Comparison of ENCODE assay signal across 20 cellular contexts in the genomic region with DNA sequence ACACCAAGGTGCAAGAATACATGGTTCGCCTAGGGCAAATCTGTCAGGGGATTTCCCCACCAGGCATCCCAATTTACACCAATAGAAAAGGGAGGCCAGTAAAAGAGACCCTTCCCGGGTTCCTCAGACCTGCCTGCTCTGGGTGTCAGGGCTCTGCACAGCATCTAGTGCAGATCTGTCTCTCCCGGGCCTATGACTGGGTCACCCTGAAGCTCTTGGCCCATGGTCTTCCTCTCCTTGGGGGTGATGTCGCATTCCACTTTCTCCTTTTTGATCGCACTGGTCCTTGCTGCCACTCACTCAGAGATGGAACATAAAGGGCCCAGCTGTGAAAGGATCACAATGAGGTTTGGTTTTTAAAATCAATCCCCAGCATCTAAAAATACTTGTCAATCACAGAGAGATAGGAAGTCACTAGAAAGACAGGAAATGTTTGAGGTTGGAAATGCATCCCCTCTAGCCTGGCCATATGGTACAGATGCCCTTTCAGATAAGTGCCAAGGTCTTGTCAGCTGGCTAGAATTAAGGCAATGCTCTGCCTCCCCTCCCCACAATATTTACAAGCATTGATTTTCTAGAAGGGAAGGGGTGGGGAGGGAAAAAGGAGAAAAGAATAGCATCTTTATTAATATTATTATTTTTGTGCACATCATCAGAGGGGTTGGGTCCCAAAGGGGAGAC.
"Had no signal": no experiment of that assay in that cellular context is flagged by ENCODE, and none has a peak within 500 bp of the region (broad histone marks: within the 10 kb centered on the region; RNA-seq: fewer than 3 reads in every experiment).

No MANE protein-coding gene starts in this region.

- H3K4me3 ChIP-seq: left ventricle myocardium inferior, neural progenitor cell, sigmoid colon, smooth muscle cell, transverse colon had no signal

- H3K9me3 Mint-ChIP-seq: activated CD4-positive, alpha-beta memory T cell treated with anti-CD3 and anti-CD28 coated beads for 36 hours; activated naive CD8-positive, alpha-beta T cell treated with anti-CD3 and anti-CD28 coated beads for 36 hours; dendritic cell treated with granulocyte-macrophage colony-stimulating factor and Interleukin-4, amounts not matched to agents 40 ng/mL and 50 ng/mL, for 4 days; naive thymus-derived CD8-positive, alpha-beta T cell; neural progenitor cell; stimulated activated naive B cell treated with anti-CD40 and anti-IgM and Interleukin-4, amounts not matched to agents 10 μg/mL and 1 μg/mL and 100 μg/mL, for 72 hours had no signal

- H3K4me3 Mint-ChIP-seq: activated CD4-positive, alpha-beta memory T cell treated with anti-CD3 and anti-CD28 coated beads for 36 hours; activated naive CD8-positive, alpha-beta T cell treated with anti-CD3 and anti-CD28 coated beads for 36 hours; dendritic cell treated with granulocyte-macrophage colony-stimulating factor and Interleukin-4, amounts not matched to agents 40 ng/mL and 50 ng/mL, for 4 days; naive thymus-derived CD8-positive, alpha-beta T cell; neural progenitor cell; stimulated activated naive B cell treated with anti-CD40 and anti-IgM and Interleukin-4, amounts not matched to agents 10 μg/mL and 1 μg/mL and 100 μg/mL, for 72 hours had no signal

- DNase-seq: activated CD4-positive, alpha-beta memory T cell treated with anti-CD3 and anti-CD28 coated beads for 36 hours; activated CD4-positive, alpha-beta T cell treated with anti-CD3 and anti-CD28 coated beads for 48 hours; activated naive CD8-positive, alpha-beta T cell treated with anti-CD3 and anti-CD28 coated beads for 36 hours; activated T-cell treated with anti-CD3 and anti-CD28 coated beads, Interleukin-2, amount 50 U/mL, for 1 hour; effector CD8-positive, alpha-beta T cell; hippocampal formation; left ventricle myocardium inferior; naive thymus-derived CD8-positive, alpha-beta T cell; retina; sigmoid colon; stimulated activated CD4-positive, alpha-beta T cell treated with anti-CD3 and anti-CD28 coated beads, Interleukin-15, amount 100 ng/mL, for 24 hours; stimulated activated naive B cell treated with anti-CD40 and anti-IgM and Interleukin-4, amounts not matched to agents 10 μg/mL and 1 μg/mL and 100 μg/mL, for 72 hours; T-helper 1 cell; T1000; transverse colon had no signal

- H3K9ac ChIP-seq: neural progenitor cell had no signal

- H3K27ac Mint-ChIP-seq: activated CD4-positive, alpha-beta memory T cell treated with anti-CD3 and anti-CD28 coated beads for 36 hours; activated naive CD8-positive, alpha-beta T cell treated with anti-CD3 and anti-CD28 coated beads for 36 hours; dendritic cell treated with granulocyte-macrophage colony-stimulating factor and Interleukin-4, amounts not matched to agents 40 ng/mL and 50 ng/mL, for 4 days; neural progenitor cell; progenitor cell of endocrine pancreas; stimulated activated naive B cell treated with anti-CD40 and anti-IgM and Interleukin-4, amounts not matched to agents 10 μg/mL and 1 μg/mL and 100 μg/mL, for 72 hours had no signal

- H3K27me3 ChIP-seq: neural progenitor cell, sigmoid colon, transverse colon had no signal

- H3K4me2 ChIP-seq: neural progenitor cell, smooth muscle cell had no signal

- H3K27ac ChIP-seq: left ventricle myocardium inferior, neural progenitor cell, sigmoid colon, transverse colon had no signal

- ATAC-seq: esophagus mucosa; naive thymus-derived CD8-positive, alpha-beta T cell; stimulated activated naive B cell treated with anti-CD40 and anti-IgM and Interleukin-4, amounts not matched to agents 10 μg/mL and 1 μg/mL and 100 μg/mL, for 72 hours had no signal

- H3K36me3 Mint-ChIP-seq: activated CD4-positive, alpha-beta memory T cell treated with anti-CD3 and anti-CD28 coated beads for 36 hours; activated naive CD8-positive, alpha-beta T cell treated with anti-CD3 and anti-CD28 coated beads for 36 hours; naive thymus-derived CD8-positive, alpha-beta T cell; neural progenitor cell; stimulated activated naive B cell treated with anti-CD40 and anti-IgM and Interleukin-4, amounts not matched to agents 10 μg/mL and 1 μg/mL and 100 μg/mL, for 72 hours had no signal

- H3K9me3 ChIP-seq: left ventricle myocardium inferior, sigmoid colon, transverse colon had no signal

- H3K36me3 ChIP-seq: left ventricle myocardium inferior, neural progenitor cell, sigmoid colon, transverse colon had no signal
